In the genomic region with DNA sequence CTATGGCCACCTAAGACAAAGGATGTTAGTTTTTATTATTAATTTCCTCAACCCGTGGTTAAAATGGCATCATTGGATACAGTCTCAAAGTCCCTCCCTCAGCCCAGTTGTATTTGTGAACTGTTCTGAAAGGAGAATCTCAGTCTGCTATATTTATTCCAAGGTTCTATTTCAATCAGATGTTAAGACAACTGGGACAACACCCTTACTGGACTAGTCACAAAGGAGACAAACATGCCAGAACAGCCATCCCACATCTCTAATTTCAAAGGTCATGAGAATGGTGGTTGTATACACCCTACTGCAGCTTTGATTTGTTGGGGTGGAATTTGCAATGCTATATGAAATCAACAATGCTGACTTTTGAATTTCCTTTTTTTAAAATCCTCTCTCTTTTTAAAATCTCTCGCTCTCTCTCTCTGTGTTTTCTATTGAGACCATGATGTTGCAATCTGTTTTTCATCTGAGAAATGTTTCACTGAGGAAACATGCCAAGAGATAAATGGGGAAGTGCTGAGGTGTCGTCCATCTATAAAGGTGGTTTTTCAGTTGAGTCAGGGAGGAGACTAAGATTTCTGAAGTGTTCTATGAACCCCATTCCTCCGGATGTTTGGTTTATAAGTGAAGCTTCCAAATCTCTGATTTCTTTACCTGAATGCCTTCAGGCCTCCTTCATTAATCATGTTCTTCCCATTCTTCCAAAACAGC, we compare ENCODE assay signal across 2 cellular contexts.
A peak's percentile ranks its signal among the peaks of the same experiment; 100 is the strongest.
TF ChIP-seq lines count a peak whose summit lies in the region.

No MANE protein-coding gene starts in this region.

TF ChIP-seq in K562, 482 proteins besides CTCF, POLR2A, EP300 and RAD21:
- TF ChIP-seq SPI1 (IDR thresholded peaks at IDR 0.05; ENCODE audit: borderline replicate concordance, low read depth, low read length), result 0 out of 2 replicates have a peak, but pooled peaks have one; percentile 29
- TF ChIP-seq, protein P1, sequence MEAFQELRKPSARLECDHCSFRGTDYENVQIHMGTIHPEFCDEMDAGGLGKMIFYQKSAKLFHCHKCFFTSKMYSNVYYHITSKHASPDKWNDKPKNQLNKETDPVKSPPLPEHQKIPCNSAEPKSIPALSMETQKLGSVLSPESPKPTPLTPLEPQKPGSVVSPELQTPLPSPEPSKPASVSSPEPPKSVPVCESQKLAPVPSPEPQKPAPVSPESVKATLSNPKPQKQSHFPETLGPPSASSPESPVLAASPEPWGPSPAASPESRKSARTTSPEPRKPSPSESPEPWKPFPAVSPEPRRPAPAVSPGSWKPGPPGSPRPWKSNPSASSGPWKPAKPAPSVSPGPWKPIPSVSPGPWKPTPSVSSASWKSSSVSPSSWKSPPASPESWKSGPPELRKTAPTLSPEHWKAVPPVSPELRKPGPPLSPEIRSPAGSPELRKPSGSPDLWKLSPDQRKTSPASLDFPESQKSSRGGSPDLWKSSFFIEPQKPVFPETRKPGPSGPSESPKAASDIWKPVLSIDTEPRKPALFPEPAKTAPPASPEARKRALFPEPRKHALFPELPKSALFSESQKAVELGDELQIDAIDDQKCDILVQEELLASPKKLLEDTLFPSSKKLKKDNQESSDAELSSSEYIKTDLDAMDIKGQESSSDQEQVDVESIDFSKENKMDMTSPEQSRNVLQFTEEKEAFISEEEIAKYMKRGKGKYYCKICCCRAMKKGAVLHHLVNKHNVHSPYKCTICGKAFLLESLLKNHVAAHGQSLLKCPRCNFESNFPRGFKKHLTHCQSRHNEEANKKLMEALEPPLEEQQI (IDR thresholded peaks at IDR 0.05), result no peak
- no peak for TF ChIP-seq SP1 (CRISPR knock-in tag; IDR thresholded peaks at IDR 0.05)
TF ChIP-seq in K562: peak in this region for 1.

TF ChIP-seq in HepG2, 621 proteins besides CTCF, POLR2A, EP300 and RAD21:
- TF ChIP-seq CBX2 (IDR thresholded peaks at IDR 0.05; ENCODE audit: low read depth, low read length) (no peak), CBX2 (CRISPR knock-in tag; IDR thresholded peaks at IDR 0.05; ENCODE audit: low read depth) (no peak), ERF (CRISPR knock-in tag; IDR thresholded peaks at IDR 0.05) (no peak), ARNT (IDR thresholded peaks at IDR 0.05) (no peak), CAMTA2 (CRISPR knock-in tag; IDR thresholded peaks at IDR 0.05; ENCODE audit: borderline replicate concordance) (no peak), KAT2B (IDR thresholded peaks at IDR 0.05; ENCODE audit: borderline replicate concordance, low read depth, low read length) (no peak), BCL3 (CRISPR knock-in tag; IDR thresholded peaks at IDR 0.05) (no peak), ZNF749 (CRISPR knock-in tag; IDR thresholded peaks at IDR 0.05; ENCODE audit: borderline replicate concordance) (no peak), NFE2L1 (CRISPR knock-in tag; IDR thresholded peaks at IDR 0.05; ENCODE audit: borderline replicate concordance) (no peak), ZFP62 (CRISPR knock-in tag; IDR thresholded peaks at IDR 0.05) (no peak), MLX (CRISPR knock-in tag; IDR thresholded peaks at IDR 0.05) (no peak)
